35 cellular contexts compared by ENCODE assay signal in the genomic region with DNA sequence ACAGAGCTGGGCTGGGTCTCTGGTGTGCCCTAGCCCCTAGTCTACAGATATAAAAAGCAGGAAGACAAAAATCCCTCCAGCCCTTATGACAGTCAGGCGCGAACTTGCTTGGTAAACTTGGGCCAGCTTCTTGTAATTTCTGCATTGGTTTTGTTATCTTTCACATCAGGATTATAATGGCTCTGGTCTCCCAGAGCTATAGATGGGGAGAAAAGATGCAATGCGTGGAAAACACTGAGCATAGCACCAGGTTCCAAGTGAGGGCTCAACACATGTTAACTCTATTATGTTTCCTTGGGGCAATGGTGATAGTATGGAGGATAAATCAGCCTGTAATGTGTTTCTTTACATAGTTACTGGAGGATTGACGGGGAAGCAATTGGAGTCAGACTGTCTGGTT.
DNase-seq lines count a peak whose midpoint lies in the region; ATAC-seq, FAIRE-seq and TF ChIP-seq lines count a peak whose summit lies in the region.
"Had no signal": no experiment of that assay in that cellular context is flagged by ENCODE, and none has a peak within 500 bp of the region (broad histone marks: within the 10 kb centered on the region; RNA-seq: fewer than 3 reads in every experiment).

No MANE protein-coding gene starts in this region.

- H4K20me1 ChIP-seq in SK-N-SH (ENCODE audit: insufficient read depth), result no peaks in the 10 kb centered on the region
- H4K20me1 ChIP-seq: BLaER1; BLaER1 treated with 17β-estradiol and CSF1 and Interleukin-3, amounts not matched to agents 10 nM and 100 nM had no signal

- no peak overlapping the region for H2AFZ ChIP-seq in SK-N-SH (ENCODE audit: low read depth)

- FAIRE-seq in HTR-8/SVneo (lab: Jason Lieb, UNC) (peak; percentile 81), bronchial epithelial cell (lab: Jason Lieb, UNC) (peak; percentile 13)
- FAIRE-seq: A204.1, A549, D721Med had no signal

- no peak for TF ChIP-seq CTCF in SK-N-SH (IDR thresholded peaks at IDR 0.05)
- TF ChIP-seq CTCF in bronchial epithelial cell (IDR thresholded peaks at IDR 0.05; ENCODE audit: insufficient read depth, low read length, severe bottlenecking), result no peak
- no peak for TF ChIP-seq CTCF in Peyer's patch (IDR thresholded peaks at IDR 0.05)

- H3K4me1 ChIP-seq in SK-N-SH (ENCODE audit: control insufficient read depth in 1 of 2, insufficient read depth in 2 of 2, low read depth in 1 of 2, low read length in 1 of 2) (peaks cover 0 to 5% of the 10 kb centered on the region in 2 experiments; a peak in 1 of 4 replicates), Peyer's patch (no peaks in the 10 kb centered on the region)
- H3K4me1 ChIP-seq: A549, BE2C, BLaER1, Caco-2 had no signal

- DNase-seq in SK-N-SH (peak; percentile 31), HTR-8/SVneo (ENCODE audit: insufficient read length, low spot score) (no peak), SK-N-DZ (ENCODE audit: low spot score) (peak; percentile 29), bronchial epithelial cell (ENCODE audit: low read depth) (no peak), erythroblast (lab: John Stamatoyannopoulos, UW) (no peak), Peyer's patch (no peak)
- DNase-seq: 8988T; ACHN; AML-193; BE2C; C1 segment of cervical spinal cord; Caco-2; Calu3; CD4-positive, alpha-beta memory T cell; CD4-positive, alpha-beta T cell; CD4-positive, CD25-positive, alpha-beta regulatory T cell; CD8-positive, alpha-beta memory T cell; CD8-positive, alpha-beta T cell; COR-L47; DMS 273 treated with DMSO at 0.1 percent for 48 hours; DMS153; DMS53; DMS79; DMS79 treated with DMSO at 0.1 percent for 48 hours; DND-41; EL had no signal

- no peak for TF ChIP-seq POLR2A in erythroblast (IDR thresholded peaks at IDR 0.05; ENCODE audit: low read length)
- no peak for TF ChIP-seq POLR2A in Peyer's patch (IDR thresholded peaks at IDR 0.05)

- H3K9me2 ChIP-seq in SK-N-SH, result no peaks in the 10 kb centered on the region

- H3K27me3 ChIP-seq in SK-N-SH (ENCODE audit: insufficient read depth) (no peaks in the 10 kb centered on the region), bronchial epithelial cell (ENCODE audit: control insufficient read depth, insufficient read depth, low read length) (no peaks in the 10 kb centered on the region), Peyer's patch (no peaks in the 10 kb centered on the region)
- H3K27me3 ChIP-seq: BE2C; BLaER1; BLaER1 treated with 17β-estradiol and CSF1 and Interleukin-3, amounts not matched to agents 10 nM and 100 nM had no signal

- no peaks in the 10 kb centered on the region for H3F3A ChIP-seq in SK-N-SH (replicated peaks; ENCODE audit: insufficient read depth)

- TF ChIP-seq EP300 in SK-N-SH (IDR thresholded peaks at IDR 0.05; ENCODE audit: borderline replicate concordance in 1 of 2, low read depth in 1 of 2, low read length in 1 of 2), result no peak

- H3K36me3 ChIP-seq in SK-N-SH (replicated peaks in 1 of 2; ENCODE audit: control insufficient read depth in 1 of 2, insufficient read depth in 2 of 2, low read length in 1 of 2), result no peaks in the 10 kb centered on the region
- no peaks in the 10 kb centered on the region for H3K36me3 ChIP-seq in bronchial epithelial cell (ENCODE audit: control insufficient read depth, insufficient read depth, low read length)
- H3K36me3 ChIP-seq in Peyer's patch, result no peaks in the 10 kb centered on the region
- H3K36me3 ChIP-seq: BE2C; BLaER1; BLaER1 treated with 17β-estradiol and CSF1 and Interleukin-3, amounts not matched to agents 10 nM and 100 nM had no signal

- no peak for TF ChIP-seq RAD21 in SK-N-SH (IDR thresholded peaks at IDR 0.05; ENCODE audit: low read length)

- ATAC-seq in SK-N-SH treated with all-trans-retinoic acid at 6 μM for 48 hours (no peak), GM18511 (IDR thresholded peaks at IDR 0.05; ENCODE audit: unreplicated experiment) (no peak)
- ATAC-seq: A549; CD8-positive, alpha-beta T cell had no signal

- H3K4me3 ChIP-seq in SK-N-SH (ENCODE audit: low read depth in 2 of 2, low read length in 1 of 2) (no peak overlapping the region), bronchial epithelial cell (ENCODE audit: low read depth, low read length) (no peak overlapping the region), Peyer's patch (no peak overlapping the region)
- H3K4me3 ChIP-seq: A549; BLaER1; BLaER1 treated with 17β-estradiol and CSF1 and Interleukin-3, amounts not matched to agents 10 nM and 100 nM had no signal

- POLR2A ChIA-PET in SK-N-SH (lab: Yijun Ruan, JAX), result no interaction called here

- H3K9me3 ChIP-seq in SK-N-SH (no peaks in the 10 kb centered on the region), Peyer's patch (no peaks in the 10 kb centered on the region)
- H3K9me3 ChIP-seq: BE2C had no signal

- H3K4me2 ChIP-seq in SK-N-SH, result no peak overlapping the region
- H3K4me2 ChIP-seq: A549; BLaER1; BLaER1 treated with 17β-estradiol and CSF1 and Interleukin-3, amounts not matched to agents 10 nM and 100 nM had no signal

- 66% methylated on average over 4 of the region's 4 CpGs for WGBS in SK-N-SH (ENCODE audit: low lambda C conversion rate)

- CTCF ChIA-PET in SK-N-SH (lab: Yijun Ruan, JAX), result interaction anchor here (0.8 to 1.9 kb wide), 3 partner anchors 11 to 241 kb away, joined by 3 to 4 read pairs (median 3); no protein-coding TSS in a partner anchor

- H3K79me2 ChIP-seq in SK-N-SH (ENCODE audit: insufficient read depth), result no peaks in the 10 kb centered on the region

- H3K9ac ChIP-seq in SK-N-SH, result no peak overlapping the region
- H3K9ac ChIP-seq: BLaER1; BLaER1 treated with 17β-estradiol and CSF1 and Interleukin-3, amounts not matched to agents 10 nM and 100 nM had no signal

- peak overlapping the region in 1 of 2 experiments; percentile 28; a peak in 1 of 4 replicates for H3K27ac ChIP-seq in SK-N-SH (ENCODE audit: low read depth in 2 of 2, low read length in 1 of 2)
- no peak overlapping the region for H3K27ac ChIP-seq in Peyer's patch
- H3K27ac ChIP-seq: 22Rv1; A549; BLaER1; BLaER1 treated with 17β-estradiol and CSF1 and Interleukin-3, amounts not matched to agents 10 nM and 100 nM; C4-2B had no signal

TF ChIP-seq in SK-N-SH, 30 proteins besides CTCF, POLR2A, EP300 and RAD21:
- TF ChIP-seq RCOR1 (IDR thresholded peaks at IDR 0.05; ENCODE audit: low read length) (0 out of 2 replicates have a peak, but pooled peaks have one; percentile 10), GATA2 (CRISPR knock-in tag; IDR thresholded peaks at IDR 0.05) (peak; percentile 69), TEAD4 (IDR thresholded peaks at IDR 0.05; ENCODE audit: borderline replicate concordance, insufficient read depth) (no peak), NRF1 (IDR thresholded peaks at IDR 0.05; ENCODE audit: low read depth, low read length) (no peak)
TF ChIP-seq in SK-N-SH: peak in this region for 2.

TF ChIP-seq in SK-N-SH treated with all-trans-retinoic acid at 6 μM for 48 hours, 23 proteins besides CTCF, POLR2A, EP300 and RAD21:
- TF ChIP-seq ZNF8 (CRISPR knock-in tag; IDR thresholded peaks at IDR 0.05) (no peak), CSDC2 (CRISPR knock-in tag; IDR thresholded peaks at IDR 0.05) (no peak), ZNF70 (CRISPR knock-in tag; IDR thresholded peaks at IDR 0.05) (no peak), ISL1 (CRISPR knock-in tag; IDR thresholded peaks at IDR 0.05) (no peak), GLIS3 (CRISPR knock-in tag; IDR thresholded peaks at IDR 0.05) (no peak), TOX (CRISPR knock-in tag; IDR thresholded peaks at IDR 0.05; ENCODE audit: borderline replicate concordance) (no peak), ZNF565 (CRISPR knock-in tag; conservative IDR thresholded peaks at IDR 0.05; ENCODE audit: low read depth) (no peak)
- TF ChIP-seq, protein P1, sequence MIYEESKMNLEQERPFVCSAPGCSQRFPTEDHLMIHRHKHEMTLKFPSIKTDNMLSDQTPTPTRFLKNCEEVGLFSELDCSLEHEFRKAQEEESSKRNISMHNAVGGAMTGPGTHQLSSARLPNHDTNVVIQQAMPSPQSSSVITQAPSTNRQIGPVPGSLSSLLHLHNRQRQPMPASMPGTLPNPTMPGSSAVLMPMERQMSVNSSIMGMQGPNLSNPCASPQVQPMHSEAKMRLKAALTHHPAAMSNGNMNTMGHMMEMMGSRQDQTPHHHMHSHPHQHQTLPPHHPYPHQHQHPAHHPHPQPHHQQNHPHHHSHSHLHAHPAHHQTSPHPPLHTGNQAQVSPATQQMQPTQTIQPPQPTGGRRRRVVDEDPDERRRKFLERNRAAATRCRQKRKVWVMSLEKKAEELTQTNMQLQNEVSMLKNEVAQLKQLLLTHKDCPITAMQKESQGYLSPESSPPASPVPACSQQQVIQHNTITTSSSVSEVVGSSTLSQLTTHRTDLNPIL (CRISPR knock-in tag; IDR thresholded peaks at IDR 0.05; ENCODE audit: low read depth), result no peak

Comparison
In these comparisons a context has a peak if more than half of its experiments do, and no peak if none do; other contexts are left out.
1. DNase-seq: peak in SK-N-SH (single experiment) and SK-N-DZ (single experiment); none in HTR-8/SVneo (single experiment), bronchial epithelial cell (single experiment), erythroblast (0 of 2) and Peyer's patch (0 of 3).